Comparison of ENCODE assay signal across 9 cellular contexts in genomic region chr2:169528271-169528701, GRCh38. TPM values are rescaled to one million over a fixed set of nuclear protein-coding genes. Genes with fewer than 3 reads are reported as not detected.
DNase-seq lines count a peak whose midpoint lies in the region; ATAC-seq and TF ChIP-seq lines count a peak whose summit lies in the region.
"Had no signal": no experiment of that assay in that cellular context is flagged by ENCODE, and none has a peak within 500 bp of the region (broad histone marks: within the 10 kb centered on the region; RNA-seq: fewer than 3 reads in every experiment).

No MANE protein-coding gene starts in this region.

- H3K36me3 Mint-ChIP-seq in neural crest cell (ENCODE audit: low read depth), result peaks cover 7% of the 10 kb centered on the region

- no peaks in the 10 kb centered on the region for H3K27me3 ChIP-seq in esophagus squamous epithelium
- no peaks in the 10 kb centered on the region for H3K27me3 ChIP-seq in suprapubic skin

- DNase-seq in AG20443 (ENCODE audit: low spot score) (peak; percentile 66), NOMO-1 treated with DMSO at 0.1 percent for 48 hours (lab: John Stamatoyannopoulos, UW; ENCODE audit: unreplicated experiment) (peak; percentile 51), esophagus squamous epithelium (lab: John Stamatoyannopoulos, UW) (no peak), neural crest cell (ENCODE audit: low read depth, low spot score) (peak; percentile 74), suprapubic skin (ENCODE audit: low spot score in 2 of 2) (peak in 1 of 2 donors; percentile 75)
- peak; percentile 26 for DNase-seq in activated CD8-positive, alpha-beta memory T cell treated with anti-CD3 and anti-CD28 coated beads, Interleukin-2, amount 50 U/mL, for 1 hour (ENCODE audit: extremely low read depth)

- TF ChIP-seq POLR2A in esophagus squamous epithelium (IDR thresholded peaks at IDR 0.05) (no peak), suprapubic skin (IDR thresholded peaks at IDR 0.05) (no peak)

- no peak overlapping the region for H3K4me3 Mint-ChIP-seq in neural crest cell
- H3K4me3 Mint-ChIP-seq: IgD-negative memory B cell had no signal

- peaks cover 14% of the 10 kb centered on the region for H3K4me1 Mint-ChIP-seq in neural crest cell

- no peaks in the 10 kb centered on the region for H3K4me1 ChIP-seq in esophagus squamous epithelium
- no peaks in the 10 kb centered on the region for H3K4me1 ChIP-seq in suprapubic skin

- ATAC-seq in GM18861 (IDR thresholded peaks at IDR 0.05; ENCODE audit: unreplicated experiment), result peak; percentile 83
- ATAC-seq in HG03196 (IDR thresholded peaks at IDR 0.05; ENCODE audit: unreplicated experiment), result peak; percentile 72

- H3K27me3 Mint-ChIP-seq in neural crest cell (ENCODE audit: low read depth), result no peaks in the 10 kb centered on the region
- H3K27me3 Mint-ChIP-seq: IgD-negative memory B cell had no signal

- intact Hi-C loops in esophagus squamous epithelium (cut with DNase I), result no loop called here

- H3K36me3 ChIP-seq in esophagus squamous epithelium (peaks cover 0 to 48% (median 0%) of the 10 kb centered on the region in 3 donors), suprapubic skin (peaks cover 25% of the 10 kb centered on the region)

- 5 to 13% methylated on average over 2 of the region's 2 CpGs for WGBS in esophagus squamous epithelium, 2 donors
- WGBS in suprapubic skin, result 25% methylated on average over 2 of the region's 2 CpGs

- TF ChIP-seq CTCF in esophagus squamous epithelium (IDR thresholded peaks at IDR 0.05) (peak; percentile 54 to 80 (median 77)), neural crest cell (conservative IDR thresholded peaks at IDR 0.05) (peak; percentile 88), suprapubic skin (IDR thresholded peaks at IDR 0.05) (peak; percentile 48 to 79)

- TF ChIP-seq EP300 in suprapubic skin (IDR thresholded peaks at IDR 0.05), result no peak

- H3K9me3 ChIP-seq in esophagus squamous epithelium (no peaks in the 10 kb centered on the region), suprapubic skin (no peaks in the 10 kb centered on the region)

- no peaks in the 10 kb centered on the region for H3K9me3 Mint-ChIP-seq in neural crest cell
- H3K9me3 Mint-ChIP-seq: IgD-negative memory B cell had no signal

- no peak overlapping the region for H3K27ac Mint-ChIP-seq in neural crest cell (ENCODE audit: unreplicated experiment)

- H3K27ac ChIP-seq in esophagus squamous epithelium (no peak overlapping the region), suprapubic skin (no peak overlapping the region)

- H3K4me3 ChIP-seq in esophagus squamous epithelium (no peak overlapping the region), suprapubic skin (no peak overlapping the region)

RNA-seq across cellular contexts. Expression of gene KLHL41, which starts 18.8 kb away (rescaled TPM):
- total RNA-seq in esophagus squamous epithelium (under 1 TPM in 2 of 4 donors, not detected in 2; 0.40 to 0.76 TPM), neural crest cell (0.73 and 1.4 TPM in 2 replicates), suprapubic skin (1 to 10 TPM in 1 of 4 donors, under 1 TPM in 3; 0.36 to 1.2 (median 0.58) TPM)

RNA-seq across cellular contexts. Expression of gene FASTKD1, which starts 45.4 kb away (rescaled TPM):
- total RNA-seq in esophagus squamous epithelium, result 10 to 100 TPM; 15.8 to 36.7 (median 25.9) TPM
- 32.9 and 36.4 TPM in 2 replicates for total RNA-seq in neural crest cell
- 10 to 100 TPM in 3 of 4 donors, 1 to 10 TPM in 1; 8.2 to 22.4 (median 16.1) TPM for total RNA-seq in suprapubic skin

RNA-seq across cellular contexts. Expression of gene BBS5, which starts 49.0 kb away (rescaled TPM):
- 1 to 10 TPM; 1.4 to 7.1 (median 2.6) TPM for total RNA-seq in esophagus squamous epithelium
- total RNA-seq in neural crest cell, result 9.0 and 10.1 TPM in 2 replicates
- 10 to 100 TPM in 2 of 4 donors, 1 to 10 TPM in 2; 4.3 to 24.1 (median 9.8) TPM for total RNA-seq in suprapubic skin

RNA-seq across cellular contexts. Expression of gene PPIG, which starts 55.9 kb away (rescaled TPM):
- total RNA-seq in esophagus squamous epithelium (10 to 100 TPM; 17.6 to 32.8 (median 28.8) TPM), neural crest cell (69.6 and 70.0 TPM in 2 replicates), suprapubic skin (10 to 100 TPM; 29.0 to 48.0 (median 31.1) TPM)
